In the genomic region with DNA sequence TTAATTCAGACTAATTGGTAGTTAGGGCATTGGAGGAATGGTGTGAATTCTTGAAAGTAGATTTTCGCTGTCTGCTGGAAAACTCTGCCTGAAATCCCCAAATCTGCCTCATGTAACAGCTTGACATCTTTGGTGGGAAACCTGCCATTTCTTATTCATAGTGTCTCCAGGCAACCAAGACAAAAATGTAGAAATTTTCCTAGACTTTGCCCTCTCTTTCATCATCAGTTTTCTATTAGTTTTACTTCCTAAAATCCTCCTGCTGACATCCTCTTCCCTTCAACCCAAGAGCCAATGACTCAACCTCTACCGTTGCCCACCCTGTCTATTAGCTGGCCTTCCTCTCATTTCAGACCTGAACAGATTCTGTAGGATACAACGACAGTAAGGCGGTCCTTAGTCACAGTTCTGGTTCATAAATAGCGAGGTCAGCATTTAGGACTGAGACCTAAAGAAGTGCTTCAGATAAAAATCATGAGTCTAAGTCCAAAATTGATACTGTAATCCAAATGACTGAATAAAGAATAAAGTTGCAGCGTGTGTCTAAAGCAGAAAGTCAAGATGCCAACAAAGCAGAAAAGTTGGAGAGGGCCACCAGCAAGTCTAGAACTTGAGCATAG, we compare ENCODE assay signal across 10 cellular contexts.
DNase-seq lines count a peak whose midpoint lies in the region; ATAC-seq and TF ChIP-seq lines count a peak whose summit lies in the region.
"Had no signal": no experiment of that assay in that cellular context is flagged by ENCODE, and none has a peak within 500 bp of the region (broad histone marks: within the 10 kb centered on the region; RNA-seq: fewer than 3 reads in every experiment).

No MANE protein-coding gene starts in this region.

- TF ChIP-seq CTCF in GM23338 (conservative IDR thresholded peaks at IDR 0.05; ENCODE audit: low read depth in 2 of 2) (no peak), left ventricle myocardium inferior (IDR thresholded peaks at IDR 0.05; ENCODE audit: borderline replicate concordance) (no peak), suprapubic skin (IDR thresholded peaks at IDR 0.05) (no peak), GM10248 (IDR thresholded peaks at IDR 0.05; ENCODE audit: control extremely low read depth, extremely low read depth, low read depth, missing control alignments) (no peak), endothelial cell (IDR thresholded peaks at IDR 0.05; ENCODE audit: unreplicated experiment) (no peak)

- no peaks in the 10 kb centered on the region for H3F3A ChIP-seq in GM23338 (replicated peaks; ENCODE audit: low read depth)

- no peak overlapping the region for H3K4me2 ChIP-seq in GM23338
- H3K4me2 ChIP-seq: smooth muscle cell had no signal

- H3K4me1 ChIP-seq in GM23338 (ENCODE audit: insufficient read depth) (no peaks in the 10 kb centered on the region), left ventricle myocardium inferior (peaks cover 5% of the 10 kb centered on the region), suprapubic skin (no peaks in the 10 kb centered on the region)

- peak overlapping the region; percentile 7; the same call in 1 of the 2 replicates for H3K27ac Mint-ChIP-seq in GM23338
- no peak overlapping the region for H3K27ac Mint-ChIP-seq in endothelial cell (ENCODE audit: unreplicated experiment)
- H3K27ac Mint-ChIP-seq: activated CD4-positive, alpha-beta T cell treated with anti-CD3 and anti-CD28 coated beads for 36 hours had no signal

- no peak for TF ChIP-seq EP300 in suprapubic skin (IDR thresholded peaks at IDR 0.05)

- no peak for TF ChIP-seq POLR2A in suprapubic skin (IDR thresholded peaks at IDR 0.05)

- no peak for DNase-seq in GM23338 (ENCODE audit: low spot score)
- DNase-seq in SKM-1 treated with dmso at 0.1 percent for 144 hours (lab: John Stamatoyannopoulos, UW; ENCODE audit: unreplicated experiment): peak; percentile 59
- DNase-seq in left ventricle myocardium inferior: no peak
- DNase-seq in suprapubic skin (ENCODE audit: low spot score in 2 of 2): no peak
- no peak for DNase-seq in cerebellar cortex (ENCODE audit: low spot score)
- no peak for DNase-seq in GM10248 (ENCODE audit: extremely low spot score)
- DNase-seq in endothelial cell (ENCODE audit: low spot score): no peak
- DNase-seq: activated CD4-positive, alpha-beta T cell treated with anti-CD3 and anti-CD28 coated beads for 36 hours; NCI-H524 had no signal

- no peak for ATAC-seq in GM23338
- ATAC-seq: activated CD4-positive, alpha-beta T cell treated with anti-CD3 and anti-CD28 coated beads for 36 hours had no signal

- 66% methylated on average over 6 of the region's 6 CpGs for WGBS in suprapubic skin

- POLR2A ChIA-PET in GM10248 (lab: Yijun Ruan, JAX): no interaction called here

- H3K27me3 Mint-ChIP-seq in GM23338 (ENCODE audit: insufficient read depth, low read depth, poor library complexity) (no peaks in the 10 kb centered on the region), endothelial cell (ENCODE audit: unreplicated experiment) (no peaks in the 10 kb centered on the region)
- H3K27me3 Mint-ChIP-seq: activated CD4-positive, alpha-beta T cell treated with anti-CD3 and anti-CD28 coated beads for 36 hours had no signal

- H4K20me1 ChIP-seq in GM23338 (replicated peaks; ENCODE audit: insufficient read depth): no peaks in the 10 kb centered on the region

- H3K27ac ChIP-seq in GM23338 (ENCODE audit: low read depth): no peak overlapping the region
- H3K27ac ChIP-seq in left ventricle myocardium inferior (replicated peaks): peak overlapping the region; percentile 28
- peak overlapping the region; percentile 24 for H3K27ac ChIP-seq in suprapubic skin

- H3K79me2 ChIP-seq in GM23338 (replicated peaks; ENCODE audit: insufficient read depth): no peaks in the 10 kb centered on the region

- H3K9me3 Mint-ChIP-seq in GM23338 (no peaks in the 10 kb centered on the region), endothelial cell (ENCODE audit: unreplicated experiment) (no peaks in the 10 kb centered on the region)

- H3K4me3 ChIP-seq in GM23338: no peak overlapping the region
- no peak overlapping the region for H3K4me3 ChIP-seq in left ventricle myocardium inferior
- no peak overlapping the region for H3K4me3 ChIP-seq in suprapubic skin
- H3K4me3 ChIP-seq: smooth muscle cell had no signal

- CTCF ChIA-PET in GM10248 (lab: Yijun Ruan, JAX): no interaction called here

- intact Hi-C loops in left ventricle myocardium inferior (cut with micrococcal nuclease): no loop called here

- H3K4me3 Mint-ChIP-seq in GM23338 (no peak overlapping the region), endothelial cell (ENCODE audit: unreplicated experiment) (no peak overlapping the region)
- H3K4me3 Mint-ChIP-seq: activated CD4-positive, alpha-beta T cell treated with anti-CD3 and anti-CD28 coated beads for 36 hours had no signal

- H3K9me3 ChIP-seq in left ventricle myocardium inferior (replicated peaks) (no peaks in the 10 kb centered on the region), suprapubic skin (no peaks in the 10 kb centered on the region)

- H3K4me1 Mint-ChIP-seq in GM23338 (no peaks in the 10 kb centered on the region), endothelial cell (ENCODE audit: unreplicated experiment) (no peaks in the 10 kb centered on the region)
- H3K4me1 Mint-ChIP-seq: activated CD4-positive, alpha-beta T cell treated with anti-CD3 and anti-CD28 coated beads for 36 hours had no signal

- H3K36me3 ChIP-seq in GM23338 (ENCODE audit: insufficient read depth): no peaks in the 10 kb centered on the region
- no peaks in the 10 kb centered on the region for H3K36me3 ChIP-seq in left ventricle myocardium inferior
- H3K36me3 ChIP-seq in suprapubic skin: no peaks in the 10 kb centered on the region

- H3K36me3 Mint-ChIP-seq in GM23338 (ENCODE audit: low read depth) (no peaks in the 10 kb centered on the region), endothelial cell (ENCODE audit: low read depth, unreplicated experiment) (no peaks in the 10 kb centered on the region)

- H3K27me3 ChIP-seq in GM23338 (ENCODE audit: insufficient read depth) (no peaks in the 10 kb centered on the region), left ventricle myocardium inferior (ENCODE audit: low read depth) (no peaks in the 10 kb centered on the region), suprapubic skin (no peaks in the 10 kb centered on the region)

- no peaks in the 10 kb centered on the region; the same call in 1 of the 2 replicates for H3K9me2 ChIP-seq in GM23338 (ENCODE audit: insufficient read depth)

- H2AFZ ChIP-seq in GM23338: peak overlapping the region; percentile 68

TF ChIP-seq in GM23338, 12 proteins besides CTCF, POLR2A, EP300 and RAD21 (continues in another document):
- TF ChIP-seq NANOG (IDR thresholded peaks at IDR 0.05; ENCODE audit: borderline replicate concordance) (no peak), ZNF114 (CRISPR knock-in tag; IDR thresholded peaks at IDR 0.05) (no peak)
- TF ChIP-seq, protein P1, sequence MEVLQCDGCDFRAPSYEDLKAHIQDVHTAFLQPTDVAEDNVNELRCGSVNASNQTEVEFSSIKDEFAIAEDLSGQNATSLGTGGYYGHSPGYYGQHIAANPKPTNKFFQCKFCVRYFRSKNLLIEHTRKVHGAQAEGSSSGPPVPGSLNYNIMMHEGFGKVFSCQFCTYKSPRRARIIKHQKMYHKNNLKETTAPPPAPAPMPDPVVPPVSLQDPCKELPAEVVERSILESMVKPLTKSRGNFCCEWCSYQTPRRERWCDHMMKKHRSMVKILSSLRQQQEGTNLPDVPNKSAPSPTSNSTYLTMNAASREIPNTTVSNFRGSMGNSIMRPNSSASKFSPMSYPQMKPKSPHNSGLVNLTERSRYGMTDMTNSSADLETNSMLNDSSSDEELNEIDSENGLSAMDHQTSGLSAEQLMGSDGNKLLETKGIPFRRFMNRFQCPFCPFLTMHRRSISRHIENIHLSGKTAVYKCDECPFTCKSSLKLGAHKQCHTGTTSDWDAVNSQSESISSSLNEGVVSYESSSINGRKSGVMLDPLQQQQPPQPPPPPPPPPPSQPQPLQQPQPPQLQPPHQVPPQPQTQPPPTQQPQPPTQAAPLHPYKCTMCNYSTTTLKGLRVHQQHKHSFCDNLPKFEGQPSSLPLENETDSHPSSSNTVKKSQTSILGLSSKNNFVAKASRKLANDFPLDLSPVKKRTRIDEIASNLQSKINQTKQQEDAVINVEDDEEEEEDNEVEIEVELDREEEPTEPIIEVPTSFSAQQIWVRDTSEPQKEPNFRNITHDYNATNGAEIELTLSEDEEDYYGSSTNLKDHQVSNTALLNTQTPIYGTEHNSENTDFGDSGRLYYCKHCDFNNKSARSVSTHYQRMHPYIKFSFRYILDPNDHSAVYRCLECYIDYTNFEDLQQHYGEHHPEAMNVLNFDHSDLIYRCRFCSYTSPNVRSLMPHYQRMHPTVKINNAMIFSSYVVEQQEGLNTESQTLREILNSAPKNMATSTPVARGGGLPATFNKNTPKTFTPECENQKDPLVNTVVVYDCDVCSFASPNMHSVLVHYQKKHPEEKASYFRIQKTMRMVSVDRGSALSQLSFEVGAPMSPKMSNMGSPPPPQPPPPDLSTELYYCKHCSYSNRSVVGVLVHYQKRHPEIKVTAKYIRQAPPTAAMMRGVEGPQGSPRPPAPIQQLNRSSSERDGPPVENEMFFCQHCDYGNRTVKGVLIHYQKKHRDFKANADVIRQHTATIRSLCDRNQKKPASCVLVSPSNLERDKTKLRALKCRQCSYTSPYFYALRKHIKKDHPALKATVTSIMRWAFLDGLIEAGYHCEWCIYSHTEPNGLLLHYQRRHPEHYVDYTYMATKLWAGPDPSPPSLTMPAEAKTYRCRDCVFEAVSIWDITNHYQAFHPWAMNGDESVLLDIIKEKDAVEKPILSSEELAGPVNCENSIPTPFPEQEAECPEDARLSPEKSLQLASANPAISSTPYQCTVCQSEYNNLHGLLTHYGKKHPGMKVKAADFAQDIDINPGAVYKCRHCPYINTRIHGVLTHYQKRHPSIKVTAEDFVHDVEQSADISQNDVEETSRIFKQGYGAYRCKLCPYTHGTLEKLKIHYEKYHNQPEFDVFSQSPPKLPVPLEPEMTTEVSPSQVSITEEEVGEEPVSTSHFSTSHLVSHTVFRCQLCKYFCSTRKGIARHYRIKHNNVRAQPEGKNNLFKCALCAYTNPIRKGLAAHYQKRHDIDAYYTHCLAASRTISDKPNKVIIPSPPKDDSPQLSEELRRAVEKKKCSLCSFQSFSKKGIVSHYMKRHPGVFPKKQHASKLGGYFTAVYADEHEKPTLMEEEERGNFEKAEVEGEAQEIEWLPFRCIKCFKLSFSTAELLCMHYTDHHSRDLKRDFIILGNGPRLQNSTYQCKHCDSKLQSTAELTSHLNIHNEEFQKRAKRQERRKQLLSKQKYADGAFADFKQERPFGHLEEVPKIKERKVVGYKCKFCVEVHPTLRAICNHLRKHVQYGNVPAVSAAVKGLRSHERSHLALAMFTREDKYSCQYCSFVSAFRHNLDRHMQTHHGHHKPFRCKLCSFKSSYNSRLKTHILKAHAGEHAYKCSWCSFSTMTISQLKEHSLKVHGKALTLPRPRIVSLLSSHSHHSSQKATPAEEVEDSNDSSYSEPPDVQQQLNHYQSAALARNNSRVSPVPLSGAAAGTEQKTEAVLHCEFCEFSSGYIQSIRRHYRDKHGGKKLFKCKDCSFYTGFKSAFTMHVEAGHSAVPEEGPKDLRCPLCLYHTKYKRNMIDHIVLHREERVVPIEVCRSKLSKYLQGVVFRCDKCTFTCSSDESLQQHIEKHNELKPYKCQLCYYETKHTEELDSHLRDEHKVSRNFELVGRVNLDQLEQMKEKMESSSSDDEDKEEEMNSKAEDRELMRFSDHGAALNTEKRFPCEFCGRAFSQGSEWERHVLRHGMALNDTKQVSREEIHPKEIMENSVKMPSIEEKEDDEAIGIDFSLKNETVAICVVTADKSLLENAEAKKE (CRISPR knock-in tag; IDR thresholded peaks at IDR 0.05): no peak
